Comparison of ENCODE assay signal across 7 cellular contexts in the genomic region with DNA sequence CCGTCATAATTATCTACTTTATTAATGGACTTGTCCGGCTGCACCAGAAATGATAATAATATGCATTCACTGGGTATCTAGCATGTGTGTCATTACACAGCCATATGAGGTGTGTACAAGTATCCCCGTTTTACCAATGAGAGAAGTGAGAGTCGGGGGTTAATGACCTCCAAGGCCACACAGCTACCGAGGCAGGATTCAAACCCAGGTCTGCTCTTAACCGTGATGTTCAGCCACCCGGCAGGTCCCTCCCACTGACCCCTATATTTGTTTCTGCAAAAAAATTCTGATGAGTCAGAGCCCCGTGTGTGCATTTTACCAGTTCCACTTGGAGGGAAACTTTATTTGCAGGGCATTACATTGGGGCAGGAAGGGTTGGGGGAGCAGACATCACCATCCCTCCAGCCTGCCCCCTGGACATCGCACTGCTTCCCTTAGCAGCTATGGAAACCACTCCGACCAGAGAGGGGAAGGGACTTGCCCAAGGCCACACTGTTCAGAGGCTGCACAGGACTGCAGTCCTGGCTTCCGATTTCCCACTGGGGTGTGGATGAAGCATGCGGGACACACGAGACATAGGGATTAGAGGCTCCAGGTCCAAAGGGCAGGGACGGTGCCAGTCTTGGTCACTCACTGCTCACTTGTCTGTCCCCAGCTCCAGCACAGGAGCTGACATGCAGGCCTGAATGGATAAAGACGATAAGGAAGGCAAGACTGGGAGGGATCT. TPM values are rescaled to one million over a fixed set of nuclear protein-coding genes. Genes with fewer than 3 reads are reported as not detected.
DNase-seq lines count a peak whose midpoint lies in the region; ATAC-seq and TF ChIP-seq lines count a peak whose summit lies in the region.

No MANE protein-coding gene starts in this region.

- peaks cover 41% of the 10 kb centered on the region for H3K4me1 Mint-ChIP-seq in endothelial cell (ENCODE audit: unreplicated experiment)
- H3K4me1 Mint-ChIP-seq in stimulated activated memory B cell treated with anti-CD40 and anti-IgM and Interleukin-4, amounts not matched to agents 10 μg/mL and 1 μg/mL and 100 μg/mL, for 72 hours: peaks cover 55% of the 10 kb centered on the region

- no peak for TF ChIP-seq CTCF in endothelial cell (IDR thresholded peaks at IDR 0.05; ENCODE audit: unreplicated experiment)

- no peaks in the 10 kb centered on the region for H3K9me3 ChIP-seq in KOPT-K1 (ENCODE audit: insufficient read depth, low read length, poor library complexity, severe bottlenecking)

- H3K36me3 ChIP-seq in KOPT-K1 (ENCODE audit: insufficient read depth, low read length): no peaks in the 10 kb centered on the region

- H3K27ac ChIP-seq in KOPT-K1 (ENCODE audit: low read depth, low read length, poor library complexity, severe bottlenecking): peak overlapping the region; percentile 4

- H3K4me3 Mint-ChIP-seq in endothelial cell (ENCODE audit: unreplicated experiment): peak overlapping the region; percentile 56
- H3K4me3 Mint-ChIP-seq in stimulated activated memory B cell treated with anti-CD40 and anti-IgM and Interleukin-4, amounts not matched to agents 10 μg/mL and 1 μg/mL and 100 μg/mL, for 72 hours: peak overlapping the region; percentile 63

- peaks cover 4% of the 10 kb centered on the region for H3K27me3 Mint-ChIP-seq in endothelial cell (ENCODE audit: unreplicated experiment)
- no peaks in the 10 kb centered on the region for H3K27me3 Mint-ChIP-seq in stimulated activated memory B cell treated with anti-CD40 and anti-IgM and Interleukin-4, amounts not matched to agents 10 μg/mL and 1 μg/mL and 100 μg/mL, for 72 hours

- no peak for DNase-seq in endothelial cell (ENCODE audit: low spot score)
- no peak for DNase-seq in effector CD8-positive, alpha-beta T cell (lab: John Stamatoyannopoulos, UW)

- no peaks in the 10 kb centered on the region for H3K9me3 Mint-ChIP-seq in endothelial cell (ENCODE audit: unreplicated experiment)
- no peaks in the 10 kb centered on the region for H3K9me3 Mint-ChIP-seq in stimulated activated memory B cell treated with anti-CD40 and anti-IgM and Interleukin-4, amounts not matched to agents 10 μg/mL and 1 μg/mL and 100 μg/mL, for 72 hours

- H3K36me3 Mint-ChIP-seq in endothelial cell (ENCODE audit: low read depth, unreplicated experiment): no peaks in the 10 kb centered on the region
- no peaks in the 10 kb centered on the region for H3K36me3 Mint-ChIP-seq in stimulated activated memory B cell treated with anti-CD40 and anti-IgM and Interleukin-4, amounts not matched to agents 10 μg/mL and 1 μg/mL and 100 μg/mL, for 72 hours

- peak; percentile 11 for ATAC-seq in GM21515 (IDR thresholded peaks at IDR 0.05; ENCODE audit: unreplicated experiment)
- ATAC-seq in stimulated activated memory B cell treated with anti-CD40 and anti-IgM and Interleukin-4, amounts not matched to agents 10 μg/mL and 1 μg/mL and 100 μg/mL, for 72 hours: peak; percentile 44
- ATAC-seq in GM21367 (IDR thresholded peaks at IDR 0.05; ENCODE audit: unreplicated experiment): no peak
- ATAC-seq in HG02623 (IDR thresholded peaks at IDR 0.05; ENCODE audit: unreplicated experiment): no peak

- peak overlapping the region; percentile 36 for H3K27ac Mint-ChIP-seq in endothelial cell (ENCODE audit: unreplicated experiment)
- peak overlapping the region; percentile 93 for H3K27ac Mint-ChIP-seq in stimulated activated memory B cell treated with anti-CD40 and anti-IgM and Interleukin-4, amounts not matched to agents 10 μg/mL and 1 μg/mL and 100 μg/mL, for 72 hours

RNA-seq across cellular contexts. Expression of gene SRC, which starts 10.1 kb away (rescaled TPM):
- total RNA-seq in endothelial cell (ENCODE audit: unreplicated experiment): 60.8 TPM

RNA-seq across cellular contexts. Expression of gene MANBAL, which starts 46.4 kb away (rescaled TPM):
- 35.6 TPM for total RNA-seq in endothelial cell (ENCODE audit: unreplicated experiment)

Comparison
In these comparisons a context has a peak if more than half of its experiments do, and no peak if none do; other contexts are left out.
1. ATAC-seq: peak in GM21515 (single experiment) and stimulated activated memory B cell treated with anti-CD40 and anti-IgM and Interleukin-4, amounts not matched to agents 10 μg/mL and 1 μg/mL and 100 μg/mL, for 72 hours (single experiment); none in GM21367 (single experiment) and HG02623 (single experiment).